17 cellular contexts compared by ENCODE assay signal in genomic region chr20:45725134-45725533, GRCh38. TPM values are rescaled to one million over a fixed set of nuclear protein-coding genes. Genes with fewer than 3 reads are reported as not detected.
A peak's percentile ranks its signal among the peaks of the same experiment; 100 is the strongest.
DNase-seq lines count a peak whose midpoint lies in the region; ATAC-seq and TF ChIP-seq lines count a peak whose summit lies in the region.
"Had no signal": no experiment of that assay in that cellular context is flagged by ENCODE, and none has a peak within 500 bp of the region (broad histone marks: within the 10 kb centered on the region; RNA-seq: fewer than 3 reads in every experiment).

No MANE protein-coding gene starts in this region.

- H3K4me3 ChIP-seq in choroid plexus epithelial cell (ENCODE audit: low read depth, low read length): no peak overlapping the region
- H3K4me3 ChIP-seq: A549, K562 had no signal

- intact Hi-C loops in left ventricle myocardium superior (cut with micrococcal nuclease): no loop called here

- no peak for ATAC-seq in left ventricle myocardium superior
- ATAC-seq in HG03175 (IDR thresholded peaks at IDR 0.05; ENCODE audit: unreplicated experiment): no peak
- ATAC-seq: A549, K562 had no signal

- TF ChIP-seq CTCF in choroid plexus epithelial cell (conservative IDR thresholded peaks at IDR 0.05; ENCODE audit: low read depth, low read length): no peak

- peak; percentile 22 for DNase-seq in M059J (ENCODE audit: low read depth)
- DNase-seq in choroid plexus epithelial cell (ENCODE audit: low read depth): peak; percentile 39
- peak; percentile 43 for DNase-seq in kidney glomerular epithelial cell (lab: John Stamatoyannopoulos, UW)
- peak; percentile 82 for DNase-seq in renal cortical epithelial cell (ENCODE audit: low read depth)
- no peak for DNase-seq in left ventricle myocardium superior
- no peak for DNase-seq in middle frontal gyrus (ENCODE audit: extremely low spot score, low spot score)
- DNase-seq: COR-L47, MM.1S, NCI-H1417 treated with DMSO at 0.1 percent for 48 hours, NCI-H2081 treated with DMSO at 0.1 percent for 48 hours, NCI-H2227 treated with DMSO at 0.1 percent for 48 hours, NCI-H524 treated with DMSO at 0.1 percent for 48 hours had no signal

RNA-seq across cellular contexts. Expression of gene SPINT4, which starts 3.0 kb away (rescaled TPM):
- total RNA-seq in M059J (2014; rRNA removed; shearing (Covaris generic)): not detected in 2 replicates
- total RNA-seq in renal cortical epithelial cell: not detected in 2 replicates
- not detected for total RNA-seq in left ventricle myocardium superior
- total RNA-seq: H1, K562, OCI-LY7 had no signal

RNA-seq across cellular contexts. Expression of gene WFDC10B, which starts 20.3 kb away (rescaled TPM):
- not detected in 2 replicates for total RNA-seq in M059J (2014; rRNA removed; shearing (Covaris generic))
- not detected in 2 replicates for total RNA-seq in renal cortical epithelial cell
- not detected for total RNA-seq in left ventricle myocardium superior
- total RNA-seq: K562, OCI-LY7 had no signal

RNA-seq across cellular contexts. Expression of gene WFDC13, which starts 23.3 kb away (rescaled TPM):
- not detected in 2 replicates for total RNA-seq in M059J (2014; rRNA removed; shearing (Covaris generic))
- total RNA-seq in renal cortical epithelial cell (not detected in 2 replicates), left ventricle myocardium superior (not detected)
- total RNA-seq: H1, K562, OCI-LY7 had no signal

RNA-seq across cellular contexts. Expression of gene WFDC11, which starts 55.1 kb away (rescaled TPM):
- not detected in 2 replicates for total RNA-seq in M059J (2014; rRNA removed; shearing (Covaris generic))
- total RNA-seq in renal cortical epithelial cell (not detected in 2 replicates), left ventricle myocardium superior (not detected)
- total RNA-seq: H1, K562, OCI-LY7 had no signal

Comparison
In these comparisons a context has a peak if more than half of its experiments do, and no peak if none do; other contexts are left out.
1. DNase-seq: peak in M059J (single experiment), choroid plexus epithelial cell (single experiment), kidney glomerular epithelial cell (single experiment) and renal cortical epithelial cell (single experiment); none in left ventricle myocardium superior (single experiment) and middle frontal gyrus (single experiment).